ENCODE assay signal across 16 cellular contexts in the genomic region with DNA sequence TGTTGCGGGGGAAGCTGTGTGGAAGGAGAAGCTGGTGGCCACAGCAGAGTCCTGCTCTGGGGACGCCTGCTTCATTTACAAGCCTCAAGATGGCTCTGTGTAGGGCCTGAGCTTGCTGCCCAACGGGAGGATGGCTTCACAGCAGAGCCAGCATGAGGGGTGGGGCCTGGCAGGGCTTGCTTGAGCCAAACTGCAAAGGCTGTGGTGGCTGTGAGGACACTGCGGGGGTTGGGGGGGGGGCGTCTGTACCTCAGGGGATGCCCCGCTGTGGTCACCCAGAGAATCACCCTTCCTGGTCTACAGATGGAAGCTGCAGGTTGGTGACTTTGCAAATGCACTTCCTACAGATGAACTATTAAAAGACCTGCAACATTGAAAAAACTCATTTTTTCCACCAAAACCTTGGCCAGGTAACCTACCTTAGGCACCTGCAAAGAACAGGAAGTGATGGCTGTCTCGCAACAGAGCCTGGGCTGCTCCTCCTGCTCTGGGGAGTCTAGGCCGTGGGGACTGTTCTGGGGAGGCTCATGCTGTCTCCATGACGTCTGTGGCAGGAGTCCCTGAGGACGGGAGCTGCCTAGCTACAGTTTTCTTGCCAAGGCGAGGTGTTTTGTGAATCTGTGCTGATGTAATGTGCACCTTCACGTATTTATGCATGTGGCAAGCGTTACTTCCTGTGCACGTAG. TPM values are rescaled to one million over a fixed set of nuclear protein-coding genes. Genes with fewer than 3 reads are reported as not detected.
A peak's percentile ranks its signal among the peaks of the same experiment; 100 is the strongest.
DNase-seq lines count a peak whose midpoint lies in the region; ATAC-seq, FAIRE-seq and TF ChIP-seq lines count a peak whose summit lies in the region.
"Had no signal": no experiment of that assay in that cellular context is flagged by ENCODE, and none has a peak within 500 bp of the region (broad histone marks: within the 10 kb centered on the region; RNA-seq: fewer than 3 reads in every experiment).

No MANE protein-coding gene starts in this region.

- peak overlapping the region; percentile 48 for H4K8ac ChIP-seq in neuronal stem cell (ENCODE audit: low read depth, low read length)

- no CpG with 5 or more reads among the region's 14 CpGs for whole genome bisulfite sequencing in neuronal stem cell (ENCODE audit: extremely low coverage in 2 of 2, insufficient read length in 2 of 2, insufficient replicate concordance in 1 of 2), 2 donors

- H3K79me1 ChIP-seq in neuronal stem cell (ENCODE audit: low read depth, low read length): peaks cover 2% of the 10 kb centered on the region

- ATAC-seq in HG03378 (IDR thresholded peaks at IDR 0.05; ENCODE audit: unreplicated experiment) (peak; percentile 47), GM21825 (IDR thresholded peaks at IDR 0.05; ENCODE audit: unreplicated experiment) (no peak), HG02938 (IDR thresholded peaks at IDR 0.05; ENCODE audit: unreplicated experiment) (no peak)
- ATAC-seq: activated CD8-positive, alpha-beta memory T cell treated with anti-CD3 and anti-CD28 coated beads, Interleukin-2, amount 10 ng/mL, durations not matched to agents 7 days and 5 days had no signal

- TF ChIP-seq POLR2A in Raji (IDR thresholded peaks at IDR 0.05; ENCODE audit: insufficient read depth, low read depth, low read length): peak; percentile 61; the same call in 1 of the 2 replicates
- no peak for TF ChIP-seq POLR2A in H54 (IDR thresholded peaks at IDR 0.05; ENCODE audit: low read depth, low read length)

- no peak overlapping the region for H2BK5ac ChIP-seq in neuronal stem cell (ENCODE audit: low read length)

- no peak overlapping the region for H3K4me2 ChIP-seq in neuronal stem cell (ENCODE audit: insufficient read depth, low read length, poor library complexity, severe bottlenecking)

- H4K91ac ChIP-seq in neuronal stem cell (ENCODE audit: low read depth, low read length, poor library complexity): no peak overlapping the region

- H3K18ac ChIP-seq in neuronal stem cell (ENCODE audit: low read length): no peak overlapping the region

- peaks cover 0 to 5% of the 10 kb centered on the region in 2 donors for H3K9me3 ChIP-seq in neuronal stem cell (replicated peaks in 1 of 2; ENCODE audit: control insufficient read depth in 2 of 2, insufficient read depth in 1 of 2, low read depth in 1 of 2, low read length in 2 of 2)
- H3K9me3 ChIP-seq: breast epithelium had no signal

- no peak overlapping the region for H3K9ac ChIP-seq in neuronal stem cell (ENCODE audit: low read depth, low read length, poor library complexity)

- peaks cover 0 to 65% (median 9%) of the 10 kb centered on the region in 3 experiments for H3K27me3 ChIP-seq in neuronal stem cell (ENCODE audit: control insufficient read depth in 3 of 3, insufficient read depth in 3 of 3, low read depth in 1 of 3, low read length in 3 of 3)

- H3K23ac ChIP-seq in neuronal stem cell (ENCODE audit: low read depth, low read length, poor library complexity): no peak overlapping the region

- no peak overlapping the region for H3K4ac ChIP-seq in neuronal stem cell (ENCODE audit: low read length)

- H2BK120ac ChIP-seq in neuronal stem cell (ENCODE audit: low read depth, low read length): no peak overlapping the region

- peaks cover 0 to 3% of the 10 kb centered on the region in 2 donors for H3K4me1 ChIP-seq in neuronal stem cell (ENCODE audit: control insufficient read depth in 2 of 2, insufficient read depth in 1 of 2, low read depth in 1 of 2, low read length in 2 of 2)
- H3K4me1 ChIP-seq: breast epithelium had no signal

- no peak overlapping the region for H2AK5ac ChIP-seq in neuronal stem cell (ENCODE audit: low read depth, low read length)

- no peak for FAIRE-seq in H54 (lab: Jason Lieb, UNC)
- FAIRE-seq: frontal cortex had no signal

- no peak overlapping the region for H3K4me3 ChIP-seq in neuronal stem cell (ENCODE audit: low read length in 2 of 2)
- H3K4me3 ChIP-seq: breast epithelium had no signal

- no peak overlapping the region for H2BK12ac ChIP-seq in neuronal stem cell (ENCODE audit: low read length)

- no peak overlapping the region for H3K14ac ChIP-seq in neuronal stem cell (ENCODE audit: low read length)

- DNase-seq in activated CD4-positive, CD25-positive, alpha-beta regulatory T cell treated with anti-CD3 and anti-CD28 coated beads, Interleukin-2, amount 50 U/mL, for 72 hours: peak; percentile 16
- no peak for DNase-seq in activated CD4-positive, CD25-positive, alpha-beta regulatory T cell (lab: John Stamatoyannopoulos, UW)
- DNase-seq in neuronal stem cell (ENCODE audit: low spot score): no peak
- DNase-seq in H54 (ENCODE audit: insufficient read length, low spot score): no peak
- DNase-seq: ACHN; activated CD8-positive, alpha-beta memory T cell treated with anti-CD3 and anti-CD28 coated beads, Interleukin-2, amount 10 ng/mL, durations not matched to agents 7 days and 5 days; activated naive CD4-positive, alpha-beta T cell; immature natural killer cell; midbrain; NCI-H524 had no signal

- no peaks in the 10 kb centered on the region for H3K36me3 ChIP-seq in neuronal stem cell (replicated peaks in 1 of 2; ENCODE audit: control insufficient read depth in 2 of 2, insufficient read depth in 2 of 2, low read length in 2 of 2)
- H3K36me3 ChIP-seq: breast epithelium had no signal

- H3K27ac ChIP-seq in neuronal stem cell (replicated peaks; ENCODE audit: low read length): no peak overlapping the region
- H3K27ac ChIP-seq: breast epithelium had no signal

- no peak overlapping the region for H2AFZ ChIP-seq in neuronal stem cell (ENCODE audit: low read length)

- H2BK15ac ChIP-seq in neuronal stem cell (ENCODE audit: low read length): peak overlapping the region; percentile 43

RNA-seq across cellular contexts. Expression of gene NPBWR2, which starts 7.3 kb away (rescaled TPM):
- polyA plus RNA-seq in neuronal stem cell (2013, experiment 1 of 2): not detected
- not detected for polyA plus RNA-seq in neuronal stem cell (2013, experiment 2 of 2)
- polyA plus RNA-seq: immature natural killer cell had no signal

RNA-seq across cellular contexts. Expression of gene LKAAEAR1, which starts 15.8 kb away (rescaled TPM):
- 0.10 TPM for polyA plus RNA-seq in neuronal stem cell (2013, experiment 1 of 2)
- 0.08 TPM for polyA plus RNA-seq in neuronal stem cell (2013, experiment 2 of 2)
- polyA plus RNA-seq: immature natural killer cell had no signal

RNA-seq across cellular contexts. Expression of gene OPRL1, which starts 20.1 kb away (rescaled TPM):
- 2.6 TPM for polyA plus RNA-seq in neuronal stem cell (2013, experiment 1 of 2)
- polyA plus RNA-seq in neuronal stem cell (2013, experiment 2 of 2): 2.5 TPM

RNA-seq across cellular contexts. Expression of gene RGS19, which starts 20.7 kb away (rescaled TPM):
- polyA plus RNA-seq in neuronal stem cell (2013, experiment 1 of 2): 7.9 TPM
- polyA plus RNA-seq in neuronal stem cell (2013, experiment 2 of 2): 8.0 TPM

RNA-seq across cellular contexts. Expression of gene TCEA2, which starts 37.0 kb away (rescaled TPM):
- 111 TPM for polyA plus RNA-seq in neuronal stem cell (2013, experiment 1 of 2)
- 113 TPM for polyA plus RNA-seq in neuronal stem cell (2013, experiment 2 of 2)
